ENCODE assay signal across 3 cellular contexts in genomic region chr2:82728090-82728489, GRCh38.
TF ChIP-seq lines count a peak whose summit lies in the region.

No MANE protein-coding gene starts in this region.

TF ChIP-seq in A549, 52 proteins besides CTCF, POLR2A, EP300 and RAD21:
- TF ChIP-seq MAFK (IDR thresholded peaks at IDR 0.05; ENCODE audit: partially characterized antibody), result peak; percentile 79
- TF ChIP-seq ESRRA (IDR thresholded peaks at IDR 0.05; ENCODE audit: borderline replicate concordance, low read length), result no peak

TF ChIP-seq in GM23338, 12 proteins besides CTCF, POLR2A, EP300 and RAD21:
- no peak for TF ChIP-seq ZNF331 (CRISPR knock-in tag; IDR thresholded peaks at IDR 0.05; ENCODE audit: low read depth)
- no peak for TF ChIP-seq EZH2 (IDR thresholded peaks at IDR 0.05; ENCODE audit: low read depth, unreplicated experiment)
- no peak for TF ChIP-seq EZH2phosphoT487 (IDR thresholded peaks at IDR 0.05; ENCODE audit: unreplicated experiment)
- no peak for TF ChIP-seq ZNF462 (CRISPR knock-in tag; IDR thresholded peaks at IDR 0.05)
- no peak for TF ChIP-seq ZNF114 (CRISPR knock-in tag; IDR thresholded peaks at IDR 0.05)
- no peak for TF ChIP-seq JUNB (IDR thresholded peaks at IDR 0.05; ENCODE audit: unreplicated experiment)
- TF ChIP-seq CREB1 (CRISPR knock-in tag; IDR thresholded peaks at IDR 0.05; ENCODE audit: low read depth), result no peak

TF ChIP-seq in H1, 55 proteins besides CTCF, POLR2A, EP300 and RAD21:
- peak; percentile 9; the same call in 1 of the 2 replicates for TF ChIP-seq MAFK (IDR thresholded peaks at IDR 0.05; ENCODE audit: low read depth, low read length)
- no peak for TF ChIP-seq GABPA (IDR thresholded peaks at IDR 0.05; ENCODE audit: borderline replicate concordance, insufficient read depth, low read length)
TF ChIP-seq in H1: peak in this region for 1.
